30 cellular contexts compared by ENCODE assay signal in genomic region chr12:80017261-80017870, GRCh38.
DNase-seq lines count a peak whose midpoint lies in the region; FAIRE-seq and TF ChIP-seq lines count a peak whose summit lies in the region.
"Had no signal": no experiment of that assay in that cellular context is flagged by ENCODE, and none has a peak within 500 bp of the region (broad histone marks: within the 10 kb centered on the region; RNA-seq: fewer than 3 reads in every experiment).

No MANE protein-coding gene starts in this region.

- peak overlapping the region; percentile 63 for H2AFZ ChIP-seq in mammary epithelial cell (ENCODE audit: low read depth, low read length)
- peak overlapping the region; percentile 8 for H2AFZ ChIP-seq in keratinocyte (ENCODE audit: control insufficient read depth, low read length)
- H2AFZ ChIP-seq: PC-9 had no signal

- H3K4me2 ChIP-seq in mammary epithelial cell (ENCODE audit: insufficient read depth, low read depth, low read length) (no peak overlapping the region), keratinocyte (ENCODE audit: control insufficient read depth, extremely low read depth, insufficient read depth, low read depth, low read length) (no peak overlapping the region)
- H3K4me2 ChIP-seq: PC-9 had no signal

- H3K79me2 ChIP-seq in mammary epithelial cell (ENCODE audit: insufficient read depth, low read length) (no peaks in the 10 kb centered on the region), keratinocyte (ENCODE audit: control insufficient read depth, insufficient read depth, low read length) (no peaks in the 10 kb centered on the region)

- H3K27me3 ChIP-seq in mammary epithelial cell (ENCODE audit: insufficient read depth, low read length): no peaks in the 10 kb centered on the region
- H3K27me3 ChIP-seq in keratinocyte (ENCODE audit: control insufficient read depth, extremely low read depth, insufficient read depth, low read length): no peaks in the 10 kb centered on the region
- no peaks in the 10 kb centered on the region for H3K27me3 ChIP-seq in stomach smooth muscle (ENCODE audit: control insufficient read depth in 1 of 2, insufficient read depth in 2 of 2, low read length in 2 of 2)
- H3K27me3 ChIP-seq: neutrophil, testis had no signal

- dilution Hi-C loops in mammary epithelial cell (cut with HindIII; ENCODE audit: low sequenced_read_pairs) (no loop called here), keratinocyte (cut with MboI; ENCODE audit: extremely low pct_ligation_motif_present, low sequenced_read_pairs) (no loop called here)

- no peak for FAIRE-seq in keratinocyte (lab: Jason Lieb, UNC)
- FAIRE-seq: endometrium, GM12878 had no signal

- TF ChIP-seq CTCF in HFFc6 (IDR thresholded peaks at IDR 0.05) (no peak), mammary epithelial cell (conservative IDR thresholded peaks at IDR 0.05 in 1 of 2, IDR thresholded peaks at IDR 0.05 in 1 of 2; ENCODE audit: extremely low read depth in 1 of 2, insufficient read depth in 1 of 2, low read depth in 1 of 2, low read length in 2 of 2) (no peak), keratinocyte (optimal IDR thresholded peaks at IDR 0.05 in 1 of 3, IDR thresholded peaks at IDR 0.05 in 1 of 3, conservative IDR thresholded peaks at IDR 0.05 in 1 of 3; ENCODE audit: extremely low read depth in 1 of 3, insufficient read depth in 2 of 3, low read length in 3 of 3) (no peak), nephron progenitor cell (IDR thresholded peaks at IDR 0.05) (no peak)

- H3K4me3 ChIP-seq in mammary epithelial cell (replicated peaks in 1 of 3; ENCODE audit: insufficient read depth in 1 of 3, low read depth in 2 of 3, low read length in 3 of 3) (no peak overlapping the region), keratinocyte (ENCODE audit: control insufficient read depth in 2 of 3, extremely low read depth in 1 of 3, insufficient read depth in 2 of 3, low read depth in 1 of 3, low read length in 3 of 3) (no peak overlapping the region), stomach smooth muscle (ENCODE audit: low read length in 2 of 2) (peak overlapping the region; percentile 9 to 17)
- H3K4me3 ChIP-seq: GM12878, lung, PC-9, testis had no signal

- CTCF ChIA-PET in mammary epithelial cell (lab: Charles Lee; ENCODE audit: low non-redundant PET): no interaction called here

- peaks cover 2% of the 10 kb centered on the region; the same call in 1 of the 2 replicates for H3K9me3 Mint-ChIP-seq in HFFc6
- no peaks in the 10 kb centered on the region for H3K9me3 Mint-ChIP-seq in nephron progenitor cell
- H3K9me3 Mint-ChIP-seq: activated T-helper 1 cell treated with anti-CD3 and anti-CD28 coated beads, Interleukin-12 subunit alpha, Interleukin-12 subunit beta, Interleukin-2, Interleukin-4 antibody, amounts not matched to agents 30 ng/mL and 10 ng/mL and 1 ng/mL, durations not matched to agents 14 hours and 24 hours and 36 hours; CD8-positive, alpha-beta T cell had no signal

- H3K27me3 Mint-ChIP-seq in HFFc6 (ENCODE audit: insufficient read depth) (no peaks in the 10 kb centered on the region), nephron progenitor cell (ENCODE audit: low read depth, poor library complexity) (no peaks in the 10 kb centered on the region)

- in situ Hi-C loops in mammary epithelial cell (cut with MboI; ENCODE audit: low sequenced_read_pairs in 2 of 2): no loop called here

- DNase-seq in HFFc6 (no peak), mammary epithelial cell (no peak), keratinocyte (ENCODE audit: low read depth, low spot score) (no peak), nephron progenitor cell (no peak), HUDEP-2 (lab: John Stamatoyannopoulos, UW; ENCODE audit: unreplicated experiment in 76 of 76) (no peak), T-helper 2 cell (no peak), SKM-1 treated with dmso at 0.1 percent for 144 hours (lab: John Stamatoyannopoulos, UW; ENCODE audit: unreplicated experiment) (no peak)
- DNase-seq: activated naive CD4-positive, alpha-beta T cell treated with anti-CD3 and anti-CD28 coated beads, Interleukin-2, amount 50 U/mL, for 16 hours; anterior cingulate cortex; caudate nucleus; CD8-positive, alpha-beta T cell; dermis blood vessel endothelial cell; DMS 273 treated with DMSO at 0.1 percent for 48 hours; EL; glutamatergic neuron; H7; NCI-H1092 treated with DMSO at 0.1 percent for 48 hours; NCI-H187 treated with DMSO at 0.1 percent for 48 hours; NCI-H526; NK-92 treated with Interleukin-12 subunit alpha and Interleukin-12 subunit beta, amount 100 ng/mL, for 24 hours; PC-9; stimulated activated naive CD4-positive, alpha-beta T cell treated with Interleukin-2 at 50 U/mL for 16 hours; testis had no signal

- H3K27ac ChIP-seq in mammary epithelial cell (ENCODE audit: insufficient read depth, low read depth, low read length) (no peak overlapping the region), keratinocyte (ENCODE audit: control insufficient read depth, insufficient read depth, low read length) (no peak overlapping the region), stomach smooth muscle (ENCODE audit: low read length) (peak overlapping the region; percentile 71)
- H3K27ac ChIP-seq: neutrophil, PC-9 had no signal

- H3K36me3 Mint-ChIP-seq in HFFc6 (ENCODE audit: low read depth): no peaks in the 10 kb centered on the region
- no peaks in the 10 kb centered on the region for H3K36me3 Mint-ChIP-seq in nephron progenitor cell (ENCODE audit: low read depth)
- H3K36me3 Mint-ChIP-seq: CD8-positive, alpha-beta T cell; WTC11 had no signal

- WGBS in mammary epithelial cell (ENCODE audit: low coverage, missing lambda C conversion rate): 12% methylated on average over 1 of the region's 1 CpG

- intact Hi-C loops in mammary epithelial cell (cut with micrococcal nuclease): no loop called here

- H3K27ac Mint-ChIP-seq in HFFc6: peak overlapping the region; percentile 32; the same call in 1 of the 2 replicates
- no peak overlapping the region for H3K27ac Mint-ChIP-seq in nephron progenitor cell
- H3K27ac Mint-ChIP-seq: activated T-helper 1 cell treated with anti-CD3 and anti-CD28 coated beads, Interleukin-12 subunit alpha, Interleukin-12 subunit beta, Interleukin-2, Interleukin-4 antibody, amounts not matched to agents 30 ng/mL and 10 ng/mL and 1 ng/mL, durations not matched to agents 14 hours and 24 hours and 36 hours; CD8-positive, alpha-beta T cell; WTC11 had no signal

- no TSS peak for BruUV-seq in mammary epithelial cell (replicated peaks; lab: Mats Ljungman, UMichigan)

- H3K4me1 Mint-ChIP-seq in HFFc6 (ENCODE audit: low read depth) (peaks cover 29% of the 10 kb centered on the region), nephron progenitor cell (no peaks in the 10 kb centered on the region)

- H4K20me1 ChIP-seq in mammary epithelial cell (ENCODE audit: insufficient read depth, low read length) (no peaks in the 10 kb centered on the region), keratinocyte (ENCODE audit: control insufficient read depth, extremely low read depth, insufficient read depth, low read length) (no peaks in the 10 kb centered on the region)

- H3K9ac ChIP-seq in mammary epithelial cell (ENCODE audit: insufficient read depth, low read length): no peak overlapping the region
- H3K9ac ChIP-seq in keratinocyte (ENCODE audit: control insufficient read depth, extremely low read depth, insufficient read depth, low read length): no peak overlapping the region
- peak overlapping the region; percentile 13 to 39 for H3K9ac ChIP-seq in stomach smooth muscle (ENCODE audit: low read length in 2 of 2)

- H3K9me1 ChIP-seq in keratinocyte (ENCODE audit: control insufficient read depth, extremely low read depth, insufficient read depth, low read length): no peaks in the 10 kb centered on the region

- H3K36me3 ChIP-seq in mammary epithelial cell (ENCODE audit: insufficient read depth, low read length) (no peaks in the 10 kb centered on the region), keratinocyte (ENCODE audit: control insufficient read depth in 2 of 2, extremely low read depth in 1 of 2, insufficient read depth in 2 of 2, low read length in 2 of 2) (no peaks in the 10 kb centered on the region), stomach smooth muscle (ENCODE audit: control insufficient read depth in 2 of 2, insufficient read depth in 2 of 2, low read length in 2 of 2) (no peaks in the 10 kb centered on the region)
- H3K36me3 ChIP-seq: neutrophil had no signal

- H3K9me3 ChIP-seq in mammary epithelial cell (replicated peaks; ENCODE audit: insufficient read depth, low read length) (no peaks in the 10 kb centered on the region), keratinocyte (ENCODE audit: control insufficient read depth, low read depth, low read length) (no peaks in the 10 kb centered on the region), stomach smooth muscle (ENCODE audit: control insufficient read depth in 2 of 2, low read length in 2 of 2) (no peaks in the 10 kb centered on the region)
- H3K9me3 ChIP-seq: neutrophil, testis had no signal

- H3K4me3 Mint-ChIP-seq in HFFc6: no peak overlapping the region
- H3K4me3 Mint-ChIP-seq in nephron progenitor cell: no peak overlapping the region
- H3K4me3 Mint-ChIP-seq: activated T-helper 1 cell treated with anti-CD3 and anti-CD28 coated beads, Interleukin-12 subunit alpha, Interleukin-12 subunit beta, Interleukin-2, Interleukin-4 antibody, amounts not matched to agents 30 ng/mL and 10 ng/mL and 1 ng/mL, durations not matched to agents 14 hours and 24 hours and 36 hours; CD8-positive, alpha-beta T cell; WTC11 had no signal

- no peaks in the 10 kb centered on the region for H3K4me1 ChIP-seq in mammary epithelial cell (ENCODE audit: insufficient read depth, low read length)
- H3K4me1 ChIP-seq in keratinocyte (ENCODE audit: control insufficient read depth, extremely low read depth, insufficient read depth, low read length): no peaks in the 10 kb centered on the region
- H3K4me1 ChIP-seq in stomach smooth muscle (ENCODE audit: control insufficient read depth, insufficient read depth, low read length): no peaks in the 10 kb centered on the region

Comparison
In these comparisons a context has a peak if more than half of its experiments do, and no peak if none do; other contexts are left out.
1. H3K4me3 ChIP-seq: peak in stomach smooth muscle (2 of 2); none in mammary epithelial cell (0 of 3) and keratinocyte (0 of 3).
2. H3K9ac ChIP-seq: peak in stomach smooth muscle (2 of 2); none in mammary epithelial cell (single experiment) and keratinocyte (single experiment).